18 cellular contexts compared by ENCODE assay signal in the genomic region with DNA sequence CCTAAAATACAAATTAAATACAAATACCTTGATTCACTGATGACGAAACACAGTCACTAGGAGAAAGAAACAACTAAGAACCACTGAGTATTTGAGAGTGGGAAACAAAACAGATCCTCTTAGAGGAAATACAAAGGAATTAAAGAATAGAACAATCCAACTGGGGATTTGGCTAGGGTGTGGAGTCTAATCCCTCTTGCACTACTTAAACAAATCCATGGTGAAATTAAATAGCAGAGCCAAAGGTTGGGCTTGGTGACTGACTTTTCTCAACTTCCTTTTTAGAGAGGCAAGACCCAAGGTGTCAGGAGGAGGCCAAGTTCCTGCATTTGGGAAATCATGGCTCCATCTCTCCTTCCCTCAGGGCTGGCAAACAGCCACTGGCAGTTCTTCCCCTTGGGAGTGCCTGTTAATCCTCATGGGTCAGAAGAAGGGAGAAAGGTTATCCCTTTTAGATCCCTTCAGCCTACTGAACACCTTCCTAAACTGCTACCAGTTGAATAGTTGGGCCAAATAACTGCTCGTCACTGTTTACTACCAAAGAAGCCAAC.
DNase-seq lines count a peak whose midpoint lies in the region; ATAC-seq and TF ChIP-seq lines count a peak whose summit lies in the region.
"Had no signal": no experiment of that assay in that cellular context is flagged by ENCODE, and none has a peak within 500 bp of the region (broad histone marks: within the 10 kb centered on the region; RNA-seq: fewer than 3 reads in every experiment).

No MANE protein-coding gene starts in this region.

- peak overlapping the region; percentile 8 for H3K9ac ChIP-seq in mesenchymal stem cell (ENCODE audit: low read length)

- peaks cover 19% of the 10 kb centered on the region for H3K4me1 ChIP-seq in CD4-positive, CD25-positive, alpha-beta regulatory T cell (ENCODE audit: control insufficient read depth, insufficient read depth, low read length, poor library complexity, severe bottlenecking)
- H3K4me1 ChIP-seq in mesenchymal stem cell (ENCODE audit: control insufficient read depth, insufficient read depth, low read depth, low read length) = peaks cover 2% of the 10 kb centered on the region
- 0 out of 2 replicates have a peak, but pooled peaks cover 4% of the 10 kb centered on the region for H3K4me1 ChIP-seq in SJCRH30

- 100% methylated on average over 1 of the region's 2 CpGs for WGBS in mesenchymal stem cell

- H2AK5ac ChIP-seq in mesenchymal stem cell (ENCODE audit: low read length, severe bottlenecking) = no peak overlapping the region

- no peak for TF ChIP-seq CTCF in MCF 10A (IDR thresholded peaks at IDR 0.05; ENCODE audit: unreplicated experiment)

- no peaks in the 10 kb centered on the region for H3K27me3 Mint-ChIP-seq in CD4-positive, CD25-positive, alpha-beta regulatory T cell
- no peaks in the 10 kb centered on the region for H3K27me3 Mint-ChIP-seq in activated naive CD8-positive, alpha-beta T cell treated with anti-CD3 and anti-CD28 coated beads, Interleukin-2, amount 50 U/mL, for 24 hours
- no peaks in the 10 kb centered on the region for H3K27me3 Mint-ChIP-seq in MCF 10A (ENCODE audit: insufficient read depth, unreplicated experiment)
- H3K27me3 Mint-ChIP-seq: activated B cell treated with CpG ODN at 0.5 μM for 24 hours had no signal

- no peak overlapping the region for H4K91ac ChIP-seq in mesenchymal stem cell (ENCODE audit: low read length)

- POLR2A ChIA-PET in MCF 10A (lab: Yijun Ruan, JAX) = interaction anchor here (0.6 kb wide), 1 partner anchor 302 kb away, joined by 3 read pairs; no protein-coding TSS in a partner anchor

- no peak for DNase-seq in CD4-positive, CD25-positive, alpha-beta regulatory T cell
- DNase-seq in D341Med (ENCODE audit: low spot score) (peak; percentile 54), mesenchymal stem cell (no peak), C1 segment of cervical spinal cord (lab: John Stamatoyannopoulos, UW) (no peak), NCI-H1930 (lab: John Stamatoyannopoulos, UW) (no peak), MCF 10A (ENCODE audit: unreplicated experiment) (no peak), SJCRH30 (no peak)
- DNase-seq in activated naive CD8-positive, alpha-beta T cell treated with anti-CD3 and anti-CD28 coated beads, Interleukin-2, amount 50 U/mL, for 24 hours = no peak
- DNase-seq: activated B cell treated with CpG ODN at 0.5 μM for 24 hours, amniotic stem cell, DND-41, foreskin fibroblast, left lung, NCI-H526 treated with DMSO at 0.1 percent for 48 hours, posterior cingulate gyrus, T-helper 9 cell had no signal

- H2BK5ac ChIP-seq in mesenchymal stem cell (ENCODE audit: low read depth, low read length, poor library complexity, severe bottlenecking) = no peak overlapping the region

- H3K79me1 ChIP-seq in mesenchymal stem cell (replicated peaks; ENCODE audit: low read length, poor library complexity, severe bottlenecking) = no peaks in the 10 kb centered on the region

- no peak overlapping the region for H3K4me2 ChIP-seq in mesenchymal stem cell (ENCODE audit: low read length, poor library complexity, severe bottlenecking)

- intact Hi-C loops in MCF 10A (cut with micrococcal nuclease) = no loop called here

- H3K23ac ChIP-seq in mesenchymal stem cell (ENCODE audit: low read length in 2 of 2) = no peak overlapping the region

- ATAC-seq in CD4-positive, CD25-positive, alpha-beta regulatory T cell (ENCODE audit: low read depth in 2 of 2) = no peak
- no peak for ATAC-seq in activated naive CD8-positive, alpha-beta T cell treated with anti-CD3 and anti-CD28 coated beads, Interleukin-2, amount 50 U/mL, for 24 hours
- ATAC-seq: left lung had no signal

- H3K27ac ChIP-seq in CD4-positive, CD25-positive, alpha-beta regulatory T cell (ENCODE audit: insufficient read depth, low read length, poor library complexity, severe bottlenecking) = no peak overlapping the region
- H3K27ac ChIP-seq in mesenchymal stem cell (ENCODE audit: low read length, poor library complexity, severe bottlenecking) (no peak overlapping the region), SJCRH30 (no peak overlapping the region)
- H3K27ac ChIP-seq: left lung had no signal

- H2BK15ac ChIP-seq in mesenchymal stem cell (ENCODE audit: low read depth, poor library complexity, severe bottlenecking) = no peak overlapping the region

- no peak overlapping the region for H2BK120ac ChIP-seq in mesenchymal stem cell (ENCODE audit: low read depth, low read length)

- no peak overlapping the region for H3K4me3 Mint-ChIP-seq in CD4-positive, CD25-positive, alpha-beta regulatory T cell
- no peak overlapping the region for H3K4me3 Mint-ChIP-seq in activated naive CD8-positive, alpha-beta T cell treated with anti-CD3 and anti-CD28 coated beads, Interleukin-2, amount 50 U/mL, for 24 hours
- H3K4me3 Mint-ChIP-seq in MCF 10A (ENCODE audit: unreplicated experiment) = no peak overlapping the region
- H3K4me3 Mint-ChIP-seq: activated B cell treated with CpG ODN at 0.5 μM for 24 hours, neural crest cell had no signal

- H3K27ac Mint-ChIP-seq in CD4-positive, CD25-positive, alpha-beta regulatory T cell = peak overlapping the region in 2 of 3 donors; percentile 51 to 85
- H3K27ac Mint-ChIP-seq in activated naive CD8-positive, alpha-beta T cell treated with anti-CD3 and anti-CD28 coated beads, Interleukin-2, amount 50 U/mL, for 24 hours = peak overlapping the region; percentile 71
- H3K27ac Mint-ChIP-seq in MCF 10A (ENCODE audit: low read depth, unreplicated experiment) = no peak overlapping the region
- H3K27ac Mint-ChIP-seq: activated B cell treated with CpG ODN at 0.5 μM for 24 hours had no signal

- CTCF ChIA-PET in MCF 10A (lab: Yijun Ruan, JAX) = interaction anchor here (1.5 to 6.7 kb wide), 3 partner anchors 10 to 457 kb away, joined by 3 to 136 read pairs (median 49); no protein-coding TSS in a partner anchor

- H3K36me3 Mint-ChIP-seq in CD4-positive, CD25-positive, alpha-beta regulatory T cell = peaks cover 35% of the 10 kb centered on the region
- peaks cover 78% of the 10 kb centered on the region for H3K36me3 Mint-ChIP-seq in activated naive CD8-positive, alpha-beta T cell treated with anti-CD3 and anti-CD28 coated beads, Interleukin-2, amount 50 U/mL, for 24 hours (ENCODE audit: low read depth)
- peaks cover 11% of the 10 kb centered on the region for H3K36me3 Mint-ChIP-seq in MCF 10A (ENCODE audit: insufficient read depth, unreplicated experiment)

- no peak overlapping the region for H3K18ac ChIP-seq in mesenchymal stem cell (ENCODE audit: low read depth in 1 of 2, low read length in 2 of 2)

- H2AFZ ChIP-seq in mesenchymal stem cell (ENCODE audit: low read depth, low read length) = no peak overlapping the region

- no peak overlapping the region for H3K4ac ChIP-seq in mesenchymal stem cell (ENCODE audit: low read depth in 1 of 2, low read length in 2 of 2)

- no peaks in the 10 kb centered on the region for H3K27me3 ChIP-seq in CD4-positive, CD25-positive, alpha-beta regulatory T cell (ENCODE audit: control insufficient read depth, insufficient read depth, low read length)
- H3K27me3 ChIP-seq in mesenchymal stem cell (ENCODE audit: control insufficient read depth in 1 of 2, insufficient read depth in 1 of 2, low read length in 2 of 2) (no peaks in the 10 kb centered on the region), SJCRH30 (no peaks in the 10 kb centered on the region)
- H3K27me3 ChIP-seq: left lung had no signal

- peaks cover 17 to 35% (median 29%) of the 10 kb centered on the region in 4 donors for H3K4me1 Mint-ChIP-seq in CD4-positive, CD25-positive, alpha-beta regulatory T cell
- H3K4me1 Mint-ChIP-seq in activated naive CD8-positive, alpha-beta T cell treated with anti-CD3 and anti-CD28 coated beads, Interleukin-2, amount 50 U/mL, for 24 hours = peaks cover 40% of the 10 kb centered on the region
- H3K4me1 Mint-ChIP-seq in MCF 10A (ENCODE audit: insufficient read depth, unreplicated experiment) = peaks cover 7% of the 10 kb centered on the region

- no peaks in the 10 kb centered on the region for H3K9me3 ChIP-seq in CD4-positive, CD25-positive, alpha-beta regulatory T cell (ENCODE audit: control insufficient read depth in 2 of 2, low read length in 2 of 2)
- H3K9me3 ChIP-seq in mesenchymal stem cell (ENCODE audit: control insufficient read depth, low read length) (no peaks in the 10 kb centered on the region), SJCRH30 (replicated peaks) (no peaks in the 10 kb centered on the region)
- H3K9me3 ChIP-seq: left lung had no signal

- H2BK12ac ChIP-seq in mesenchymal stem cell (ENCODE audit: low read length in 2 of 2) = no peak overlapping the region

- H3K4me3 ChIP-seq in CD4-positive, CD25-positive, alpha-beta regulatory T cell (ENCODE audit: low read depth, low read length) = no peak overlapping the region
- no peak overlapping the region for H3K4me3 ChIP-seq in mesenchymal stem cell (ENCODE audit: insufficient read depth in 1 of 2, low read depth in 1 of 2, low read length in 2 of 2)
- no peak overlapping the region for H3K4me3 ChIP-seq in SJCRH30
- H3K4me3 ChIP-seq: left lung had no signal

- H4K8ac ChIP-seq in mesenchymal stem cell (ENCODE audit: low read length) = no peak overlapping the region

- H3K9me3 Mint-ChIP-seq in CD4-positive, CD25-positive, alpha-beta regulatory T cell = no peaks in the 10 kb centered on the region
- H3K9me3 Mint-ChIP-seq in activated naive CD8-positive, alpha-beta T cell treated with anti-CD3 and anti-CD28 coated beads, Interleukin-2, amount 50 U/mL, for 24 hours = no peaks in the 10 kb centered on the region
- H3K9me3 Mint-ChIP-seq in MCF 10A (ENCODE audit: unreplicated experiment) = no peaks in the 10 kb centered on the region
- H3K9me3 Mint-ChIP-seq: activated B cell treated with CpG ODN at 0.5 μM for 24 hours; activated T-helper 2 cell treated with anti-CD3 and anti-CD28 coated beads, Interferon-gamma antibody, Interleukin-2, Interleukin-4, amounts not matched to agents 10 μg/mL and 5 μg/mL and 100 μg/mL, durations not matched to agents 14 hours and 24 hours and 36 hours; neural crest cell had no signal

- H3K14ac ChIP-seq in mesenchymal stem cell (ENCODE audit: low read length in 2 of 2) = no peak overlapping the region

- no TSS peak for BruUV-seq in MCF 10A (replicated peaks; lab: Mats Ljungman, UMichigan)

- peaks cover 71% of the 10 kb centered on the region for H3K36me3 ChIP-seq in CD4-positive, CD25-positive, alpha-beta regulatory T cell (ENCODE audit: control insufficient read depth, insufficient read depth, low read length)
- peaks cover 8 to 68% of the 10 kb centered on the region in 2 experiments for H3K36me3 ChIP-seq in mesenchymal stem cell (ENCODE audit: control insufficient read depth in 1 of 2, insufficient read depth in 2 of 2, low read depth in 1 of 2, low read length in 2 of 2)
- H3K36me3 ChIP-seq in SJCRH30 = no peaks in the 10 kb centered on the region
